In genomic region chr9:115367780-115368179, GRCh38 we compare ENCODE assay signal across 1 cellular context.
TF ChIP-seq lines count a peak whose summit lies in the region.

No MANE protein-coding gene starts in this region.

TF ChIP-seq in WTC11, 78 proteins besides CTCF, POLR2A, EP300 and RAD21 (continued from another document):
- TF ChIP-seq, protein P1, sequence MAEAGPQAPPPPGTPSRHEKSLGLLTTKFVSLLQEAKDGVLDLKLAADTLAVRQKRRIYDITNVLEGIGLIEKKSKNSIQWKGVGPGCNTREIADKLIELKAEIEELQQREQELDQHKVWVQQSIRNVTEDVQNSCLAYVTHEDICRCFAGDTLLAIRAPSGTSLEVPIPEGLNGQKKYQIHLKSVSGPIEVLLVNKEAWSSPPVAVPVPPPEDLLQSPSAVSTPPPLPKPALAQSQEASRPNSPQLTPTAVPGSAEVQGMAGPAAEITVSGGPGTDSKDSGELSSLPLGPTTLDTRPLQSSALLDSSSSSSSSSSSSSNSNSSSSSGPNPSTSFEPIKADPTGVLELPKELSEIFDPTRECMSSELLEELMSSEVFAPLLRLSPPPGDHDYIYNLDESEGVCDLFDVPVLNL (CRISPR knock-in tag; IDR thresholded peaks at IDR 0.05; ENCODE audit: borderline replicate concordance, low read depth): no peak
- TF ChIP-seq, protein P2, sequence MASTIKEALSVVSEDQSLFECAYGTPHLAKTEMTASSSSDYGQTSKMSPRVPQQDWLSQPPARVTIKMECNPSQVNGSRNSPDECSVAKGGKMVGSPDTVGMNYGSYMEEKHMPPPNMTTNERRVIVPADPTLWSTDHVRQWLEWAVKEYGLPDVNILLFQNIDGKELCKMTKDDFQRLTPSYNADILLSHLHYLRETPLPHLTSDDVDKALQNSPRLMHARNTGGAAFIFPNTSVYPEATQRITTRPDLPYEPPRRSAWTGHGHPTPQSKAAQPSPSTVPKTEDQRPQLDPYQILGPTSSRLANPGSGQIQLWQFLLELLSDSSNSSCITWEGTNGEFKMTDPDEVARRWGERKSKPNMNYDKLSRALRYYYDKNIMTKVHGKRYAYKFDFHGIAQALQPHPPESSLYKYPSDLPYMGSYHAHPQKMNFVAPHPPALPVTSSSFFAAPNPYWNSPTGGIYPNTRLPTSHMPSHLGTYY (CRISPR knock-in tag; IDR thresholded peaks at IDR 0.05): no peak
- TF ChIP-seq SMAD4 (CRISPR knock-in tag; IDR thresholded peaks at IDR 0.05): no peak
- TF ChIP-seq RELA (CRISPR knock-in tag; IDR thresholded peaks at IDR 0.05; ENCODE audit: borderline replicate concordance): no peak
- TF ChIP-seq ZBTB21 (CRISPR knock-in tag; IDR thresholded peaks at IDR 0.05; ENCODE audit: borderline replicate concordance): no peak
- TF ChIP-seq IRF2 (CRISPR knock-in tag; IDR thresholded peaks at IDR 0.05; ENCODE audit: borderline replicate concordance, low read depth): no peak
- TF ChIP-seq HMGA2 (CRISPR knock-in tag; IDR thresholded peaks at IDR 0.05): no peak
- TF ChIP-seq, protein P3, sequence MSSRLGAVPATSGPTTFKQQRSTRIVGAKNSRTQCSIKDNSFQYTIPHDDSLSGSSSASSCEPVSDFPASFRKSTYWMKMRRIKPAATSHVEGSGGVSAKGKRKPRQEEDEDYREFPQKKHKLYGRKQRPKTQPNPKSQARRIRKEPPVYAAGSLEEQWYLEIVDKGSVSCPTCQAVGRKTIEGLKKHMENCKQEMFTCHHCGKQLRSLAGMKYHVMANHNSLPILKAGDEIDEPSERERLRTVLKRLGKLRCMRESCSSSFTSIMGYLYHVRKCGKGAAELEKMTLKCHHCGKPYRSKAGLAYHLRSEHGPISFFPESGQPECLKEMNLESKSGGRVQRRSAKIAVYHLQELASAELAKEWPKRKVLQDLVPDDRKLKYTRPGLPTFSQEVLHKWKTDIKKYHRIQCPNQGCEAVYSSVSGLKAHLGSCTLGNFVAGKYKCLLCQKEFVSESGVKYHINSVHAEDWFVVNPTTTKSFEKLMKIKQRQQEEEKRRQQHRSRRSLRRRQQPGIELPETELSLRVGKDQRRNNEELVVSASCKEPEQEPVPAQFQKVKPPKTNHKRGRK (CRISPR knock-in tag; IDR thresholded peaks at IDR 0.05; ENCODE audit: borderline replicate concordance): no peak
- no peak for TF ChIP-seq SMAD3 (CRISPR knock-in tag; IDR thresholded peaks at IDR 0.05; ENCODE audit: borderline replicate concordance)
- TF ChIP-seq PREB (CRISPR knock-in tag; IDR thresholded peaks at IDR 0.05; ENCODE audit: borderline replicate concordance): no peak
- TF ChIP-seq ZBTB43 (CRISPR knock-in tag; IDR thresholded peaks at IDR 0.05): no peak
- no peak for TF ChIP-seq OVOL2 (CRISPR knock-in tag; IDR thresholded peaks at IDR 0.05; ENCODE audit: borderline replicate concordance)
